Comparison of ENCODE assay signal across 21 cellular contexts in the genomic region with DNA sequence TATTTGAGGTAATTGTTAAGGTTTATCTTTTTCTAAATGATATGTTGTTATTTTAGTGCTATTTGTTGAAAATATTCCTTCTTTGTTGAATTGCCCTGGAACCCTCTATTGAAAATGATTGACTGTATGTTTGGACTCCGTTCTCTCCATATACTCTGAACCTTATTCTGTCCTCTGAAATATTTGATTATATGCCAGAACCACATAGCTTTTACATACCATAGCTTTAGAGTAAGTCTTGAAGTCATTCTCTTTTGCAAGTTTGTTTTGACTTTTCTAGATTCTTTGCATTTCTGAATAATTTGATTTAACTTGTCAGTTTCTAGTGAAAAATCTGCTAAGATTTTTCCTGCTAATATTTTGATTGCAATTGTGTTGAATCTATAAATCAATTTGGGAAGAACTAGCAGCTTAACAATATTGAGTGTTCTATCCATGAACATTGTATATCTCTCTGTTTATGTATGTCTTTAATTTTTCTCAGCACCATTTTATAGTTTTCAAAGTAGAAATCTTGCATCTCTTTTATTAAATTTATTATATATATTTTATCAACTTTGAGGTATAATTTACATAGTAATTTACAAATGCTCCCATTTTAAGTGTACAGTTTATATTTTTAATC. TPM values are rescaled to one million over a fixed set of nuclear protein-coding genes. Genes with fewer than 3 reads are reported as not detected.
DNase-seq lines count a peak whose midpoint lies in the region; ATAC-seq, FAIRE-seq and TF ChIP-seq lines count a peak whose summit lies in the region.
"Had no signal": no experiment of that assay in that cellular context is flagged by ENCODE, and none has a peak within 500 bp of the region (broad histone marks: within the 10 kb centered on the region; RNA-seq: fewer than 3 reads in every experiment).

No MANE protein-coding gene starts in this region.

- H3K36me3 ChIP-seq in HEK293 (ENCODE audit: control insufficient read depth in 2 of 2, insufficient read depth in 1 of 2, low read length in 2 of 2) (no peaks in the 10 kb centered on the region), H7 (replicated peaks; ENCODE audit: control insufficient read depth, insufficient read depth, low read length) (no peaks in the 10 kb centered on the region)
- H3K36me3 ChIP-seq: BLaER1, HAP-1 had no signal

- peak; percentile 66 for DNase-seq in choroid plexus epithelial cell (ENCODE audit: low read depth)
- DNase-seq in iris pigment epithelial cell (ENCODE audit: low read depth): peak; percentile 77
- no peak for DNase-seq in DMS53 treated with DMSO at 0.1 percent for 48 hours (lab: John Stamatoyannopoulos, UW; ENCODE audit: unreplicated experiment)
- no peak for DNase-seq in H7
- no peak for DNase-seq in NCI-H2081 (lab: John Stamatoyannopoulos, UW)
- DNase-seq: CD8-positive, alpha-beta memory T cell; DMS79; GDM1; NCI-H1105; NCI-H1694; NCI-H2107; NCI-H524; PC-9 had no signal

- CTCF ChIA-PET in HEK293 (lab: Yijun Ruan, JAX): interaction anchor here (0.6 kb wide), 1 partner anchor 1659 kb away, joined by 3 read pairs; no protein-coding TSS in a partner anchor

- TF ChIP-seq CTCF in HEK293 (tag by site-specific recombination; IDR thresholded peaks at IDR 0.05): no peak
- TF ChIP-seq CTCF in choroid plexus epithelial cell (conservative IDR thresholded peaks at IDR 0.05; ENCODE audit: low read depth, low read length): no peak

- no peaks in the 10 kb centered on the region for H3K27me3 ChIP-seq in H7 (ENCODE audit: control insufficient read depth, insufficient read depth, low read length)
- H3K27me3 ChIP-seq: BLaER1 had no signal

- H3K27ac ChIP-seq in HEK293 (ENCODE audit: extremely low read depth, low read depth, low read length): no peak overlapping the region
- H3K27ac ChIP-seq: 22Rv1, BLaER1, PC-9 had no signal

- peaks cover 12% of the 10 kb centered on the region; the same call in 1 of the 2 replicates for H3K4me1 ChIP-seq in HEK293 (ENCODE audit: control insufficient read depth, insufficient read depth, low read length)
- H3K4me1 ChIP-seq: BLaER1 had no signal

- H3K4me3 ChIP-seq in HEK293 (ENCODE audit: low read depth, low read length) (no peak overlapping the region), choroid plexus epithelial cell (ENCODE audit: low read depth, low read length) (no peak overlapping the region), H7 (ENCODE audit: insufficient read depth, low read depth, low read length) (no peak overlapping the region)
- H3K4me3 ChIP-seq: BLaER1, HAP-1, K562, PC-9 had no signal

- H3K9me3 ChIP-seq in HEK293 (ENCODE audit: control insufficient read depth, insufficient read depth, low read depth, low read length): no peaks in the 10 kb centered on the region
- H3K9me3 ChIP-seq: HAP-1 had no signal

- ATAC-seq in GM21619 (IDR thresholded peaks at IDR 0.05; ENCODE audit: unreplicated experiment): no peak
- ATAC-seq: K562 had no signal

- POLR2A ChIA-PET in HEK293 (lab: Yijun Ruan, JAX): no interaction called here

- FAIRE-seq in A204.1 (lab: Jason Lieb, UNC): peak; percentile 75
- FAIRE-seq: D721Med, K562 had no signal

TF ChIP-seq in HEK293, 187 proteins besides CTCF, POLR2A, EP300 and RAD21:
- TF ChIP-seq ZNF248 (tag by site-specific recombination; IDR thresholded peaks at IDR 0.05) (peak; percentile 99), BCL11B (tag by site-specific recombination; IDR thresholded peaks at IDR 0.05; ENCODE audit: low read depth) (no peak)

RNA-seq across cellular contexts. Expression of gene PITPNB, which starts 51.7 kb away (rescaled TPM):
- total RNA-seq in H7 (2014; rRNA removed; shearing (Covaris generic)): 13.9 and 17.2 TPM in 2 replicates

Comparison
In these comparisons a context has a peak if more than half of its experiments do, and no peak if none do; other contexts are left out.
1. DNase-seq: peak in choroid plexus epithelial cell (single experiment) and iris pigment epithelial cell (single experiment); none in DMS53 treated with DMSO at 0.1 percent for 48 hours (single experiment), H7 (single experiment) and NCI-H2081 (0 of 2).